ENCODE assay signal across 9 cellular contexts in the genomic region with DNA sequence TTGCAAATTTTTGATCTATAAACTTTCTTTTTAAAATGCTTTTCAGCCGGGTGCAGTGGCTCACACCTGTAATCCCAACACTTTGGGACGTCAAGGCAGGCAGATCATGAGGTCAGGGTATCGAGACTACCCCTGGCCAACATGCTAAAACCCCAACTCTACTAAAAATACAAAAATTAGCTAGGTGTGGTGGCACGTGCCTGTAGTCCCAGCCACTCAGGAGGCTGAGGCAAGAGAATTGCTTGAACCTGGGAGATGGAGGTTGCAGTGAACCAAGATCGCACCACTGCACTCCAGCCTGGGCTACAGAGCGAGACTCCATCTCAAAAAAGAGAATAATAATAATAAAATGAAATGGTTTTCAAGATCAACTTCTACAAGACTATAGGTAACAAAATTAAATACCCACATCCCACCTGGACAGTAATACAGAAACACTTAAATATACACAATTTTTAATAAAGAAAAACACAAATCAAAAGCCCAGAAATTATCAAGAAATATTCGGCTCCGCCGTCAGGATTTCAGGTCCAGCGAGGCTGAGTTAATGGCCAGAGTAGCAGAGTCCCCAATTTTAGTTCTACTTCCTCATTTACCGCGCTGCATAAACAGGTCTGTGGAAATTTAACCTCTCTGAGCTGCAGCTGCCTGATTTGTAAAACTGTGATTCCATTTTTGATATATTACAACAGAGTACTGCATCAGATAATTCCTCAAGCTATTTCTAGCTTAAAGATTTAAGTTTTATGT. TPM values are rescaled to one million over a fixed set of nuclear protein-coding genes. Genes with fewer than 3 reads are reported as not detected.
DNase-seq lines count a peak whose midpoint lies in the region; ATAC-seq, FAIRE-seq and TF ChIP-seq lines count a peak whose summit lies in the region.
"Had no signal": no experiment of that assay in that cellular context is flagged by ENCODE, and none has a peak within 500 bp of the region (broad histone marks: within the 10 kb centered on the region; RNA-seq: fewer than 3 reads in every experiment).

No MANE protein-coding gene starts in this region.

- no peaks in the 10 kb centered on the region for H4K20me1 ChIP-seq in PC-3 (ENCODE audit: low read length)

- H3K4me1 ChIP-seq in PC-3 (ENCODE audit: insufficient read depth, low read length), result peaks cover 33% of the 10 kb centered on the region
- peaks cover 0 to 53% (median 10%) of the 10 kb centered on the region in 4 donors for H3K4me1 ChIP-seq in right lobe of liver

- TF ChIP-seq POLR2A in right lobe of liver (IDR thresholded peaks at IDR 0.05), result no peak

- CTCF ChIA-PET in PC-3 (lab: Charles Lee), result no interaction called here

- H2AFZ ChIP-seq in PC-3 (ENCODE audit: low read length), result 0 out of 2 replicates have a peak overlapping the region, but pooled peaks have one; percentile 34

- H3K9me3 ChIP-seq in PC-3 (ENCODE audit: low read length) (no peaks in the 10 kb centered on the region), right lobe of liver (no peaks in the 10 kb centered on the region)

- H3K9ac ChIP-seq in PC-3 (ENCODE audit: low read length), result peak overlapping the region; percentile 85

- peak; percentile 41 for DNase-seq in GM10266 (ENCODE audit: extremely low spot score)
- DNase-seq in PC-3, result no peak
- no peak for DNase-seq in right lobe of liver
- no peak for DNase-seq in hypothalamus (lab: John Stamatoyannopoulos, UW)
- DNase-seq in frontal cortex (ENCODE audit: low spot score in 2 of 2), result no peak
- no peak for DNase-seq in NCI-H2107 (lab: John Stamatoyannopoulos, UW)

- TF ChIP-seq CTCF in GM10266 (IDR thresholded peaks at IDR 0.05; ENCODE audit: control insufficient read depth, insufficient read depth, low read depth, missing control alignments) (no peak), PC-3 (conservative IDR thresholded peaks at IDR 0.05; ENCODE audit: low read depth, low read length) (no peak), right lobe of liver (IDR thresholded peaks at IDR 0.05) (no peak)

- POLR2A ChIA-PET in PC-3 (lab: Charles Lee; ENCODE audit: unreplicated experiment), result interaction anchor here (0.7 kb wide), 1 partner anchor 28 kb away, joined by 4 read pairs; no protein-coding TSS in a partner anchor

- peaks cover 4% of the 10 kb centered on the region for H3K36me3 ChIP-seq in PC-3 (ENCODE audit: low read depth, low read length)
- H3K36me3 ChIP-seq in right lobe of liver, result peaks cover 0 to 13% (median 4%) of the 10 kb centered on the region in 4 donors

- WGBS in right lobe of liver (ENCODE audit: insufficient coverage, low coverage, low lambda C conversion rate, missing lambda C conversion rate), result 44% methylated on average over 12 of the region's 12 CpGs

- H3K9me2 ChIP-seq in PC-3 (replicated peaks; ENCODE audit: low read length), result no peaks in the 10 kb centered on the region

- BruUV-seq in PC-3 (replicated peaks; lab: Mats Ljungman, UMichigan), result no TSS peak

- H3K79me2 ChIP-seq in PC-3 (ENCODE audit: low read length), result peaks cover 81% of the 10 kb centered on the region

- peak overlapping the region; percentile 100 for H3K4me3 ChIP-seq in PC-3 (ENCODE audit: low read length)
- peak overlapping the region in 2 of 3 donors; percentile 95 to 99 for H3K4me3 ChIP-seq in right lobe of liver

- ATAC-seq in GM21723 (IDR thresholded peaks at IDR 0.05; ENCODE audit: unreplicated experiment) (peak; percentile 28), PC-3 (no peak), right lobe of liver (peak in 1 of 4 donors; percentile 8), HG02610 (IDR thresholded peaks at IDR 0.05; ENCODE audit: unreplicated experiment) (no peak)

- H3K27me3 ChIP-seq in PC-3 (ENCODE audit: low read length) (no peaks in the 10 kb centered on the region), right lobe of liver (no peaks in the 10 kb centered on the region)

- H3F3A ChIP-seq in PC-3 (ENCODE audit: low read length, unreplicated experiment), result no peaks in the 10 kb centered on the region

- FAIRE-seq in frontal cortex (lab: Jason Lieb, UNC), result no peak
- FAIRE-seq: colon had no signal

- intact Hi-C loops in PC-3 (cut with micrococcal nuclease), result loop anchor here (5.0 to 10.0 kb wide), 4 partner anchors 55 to 408 kb away; partner anchors contain the start of genes GOLM1 and NAA35
- intact Hi-C loops in right lobe of liver (cut with DNase I), result no loop called here

- H3K27ac ChIP-seq in PC-3 (ENCODE audit: low read length), result peak overlapping the region; percentile 86
- peak overlapping the region; percentile 97 to 98 (median 97) for H3K27ac ChIP-seq in right lobe of liver

- peak overlapping the region; percentile 91 for H3K4me2 ChIP-seq in PC-3 (ENCODE audit: low read length)

RNA-seq across cellular contexts. Expression of gene TUT7, which starts 4.0 kb away (rescaled TPM):
- total RNA-seq in PC-3 (2014; rRNA removed) (12.3 and 17.0 TPM in 2 replicates), right lobe of liver (10 to 100 TPM; 22.5 to 46.7 (median 31.6) TPM), frontal cortex (31.0 TPM)
